Comparison of ENCODE assay signal across 22 cellular contexts in genomic region chr18:62354171-62354570, GRCh38. TPM values are rescaled to one million over a fixed set of nuclear protein-coding genes. Genes with fewer than 3 reads are reported as not detected.
"Had no signal": no experiment of that assay in that cellular context is flagged by ENCODE, and none has a peak within 500 bp of the region (broad histone marks: within the 10 kb centered on the region; RNA-seq: fewer than 3 reads in every experiment).

No MANE protein-coding gene starts in this region.

- H3K27ac ChIP-seq: heart left ventricle, neutrophil, parathyroid adenoma, right lobe of liver, skin epidermis, stomach, suprapubic skin, transverse colon, uterus, WERI-Rb-1 had no signal

- H3K27me3 ChIP-seq: heart left ventricle, neutrophil, right lobe of liver, stomach, suprapubic skin, transverse colon, uterus had no signal

- ATAC-seq: activated CD8-positive, alpha-beta T cell treated with anti-CD3 and anti-CD28 coated beads, Interleukin-2, amount 10 ng/mL, durations not matched to agents 7 days and 5 days; activated naive CD4-positive, alpha-beta T cell treated with anti-CD3 and anti-CD28 coated beads, Interleukin-2, amount 50 U/mL, for 72 hours; activated T-helper 17 cell treated with anti-CD3 and anti-CD28 coated beads, Interleukin-2, amount 50 U/mL, for 72 hours; naive thymus-derived CD8-positive, alpha-beta T cell had no signal

- H3K4me1 ChIP-seq: heart left ventricle, parathyroid adenoma, right lobe of liver, stomach, suprapubic skin, uterus had no signal

- H3K9me3 ChIP-seq: heart left ventricle, neutrophil, right lobe of liver, stomach, suprapubic skin, transverse colon, uterus had no signal

- H3K9me3 Mint-ChIP-seq: activated naive CD4-positive, alpha-beta T cell treated with anti-CD3 and anti-CD28 coated beads, Interleukin-2, amount 50 U/mL, for 72 hours; activated T-helper 17 cell treated with anti-CD3 and anti-CD28 coated beads, Interleukin-2, amount 50 U/mL, for 72 hours; brain; naive thymus-derived CD8-positive, alpha-beta T cell had no signal

- H3K27ac Mint-ChIP-seq: activated CD8-positive, alpha-beta T cell treated with anti-CD3 and anti-CD28 coated beads, Interleukin-2, amount 10 ng/mL, durations not matched to agents 7 days and 5 days; activated naive CD4-positive, alpha-beta T cell treated with anti-CD3 and anti-CD28 coated beads, Interleukin-2, amount 50 U/mL, for 72 hours; activated T-helper 17 cell treated with anti-CD3 and anti-CD28 coated beads, Interleukin-2, amount 50 U/mL, for 72 hours; brain; naive thymus-derived CD8-positive, alpha-beta T cell had no signal

- H3K36me3 Mint-ChIP-seq: activated naive CD4-positive, alpha-beta T cell treated with anti-CD3 and anti-CD28 coated beads, Interleukin-2, amount 50 U/mL, for 72 hours; brain; naive thymus-derived CD8-positive, alpha-beta T cell had no signal

- H3K4me3 ChIP-seq: heart left ventricle, lung, right lobe of liver, skin epidermis, stomach, suprapubic skin, transverse colon, uterus had no signal

- H3K4me1 Mint-ChIP-seq: activated T-helper 17 cell treated with anti-CD3 and anti-CD28 coated beads, Interleukin-2, amount 50 U/mL, for 72 hours; brain; naive thymus-derived CD8-positive, alpha-beta T cell had no signal

- H3K4me3 Mint-ChIP-seq: activated CD8-positive, alpha-beta T cell treated with anti-CD3 and anti-CD28 coated beads, Interleukin-2, amount 10 ng/mL, durations not matched to agents 7 days and 5 days; activated T-helper 17 cell treated with anti-CD3 and anti-CD28 coated beads, Interleukin-2, amount 50 U/mL, for 72 hours; brain; naive thymus-derived CD8-positive, alpha-beta T cell had no signal

- DNase-seq: activated CD4-positive, alpha-beta T cell treated with anti-CD3 and anti-CD28 coated beads for 1 hour; activated CD4-positive, alpha-beta T cell treated with anti-CD3 and anti-CD28 coated beads, Interleukin-2, amount 50 U/mL, for 1 hour; activated CD8-positive, alpha-beta T cell treated with anti-CD3 and anti-CD28 coated beads, Interleukin-2, amount 10 ng/mL, durations not matched to agents 7 days and 5 days; activated T-cell treated with anti-CD3 and anti-CD28 coated beads, Interleukin-2, amount 50 U/mL, for 1 hour; heart left ventricle; kidney; naive thymus-derived CD8-positive, alpha-beta T cell; right lobe of liver; stimulated activated CD4-positive, alpha-beta T cell treated with anti-CD3 and anti-CD28 coated beads, Interleukin-1b, Interleukin-23, amount 100 ng/mL, for 48 hours; stomach; transverse colon; uterus; WERI-Rb-1 had no signal

- H3K27me3 Mint-ChIP-seq: activated T-helper 17 cell treated with anti-CD3 and anti-CD28 coated beads, Interleukin-2, amount 50 U/mL, for 72 hours; brain; naive thymus-derived CD8-positive, alpha-beta T cell had no signal

- H3K36me3 ChIP-seq: heart left ventricle, neutrophil, right lobe of liver, suprapubic skin, transverse colon, uterus, WERI-Rb-1 had no signal

RNA-seq across cellular contexts. Expression of gene TNFRSF11A, which starts 29.1 kb away (rescaled TPM):
- total RNA-seq: fibroblast of villous mesenchyme had no signal
- polyA plus RNA-seq: naive thymus-derived CD8-positive, alpha-beta T cell had no signal
